Comparison of ENCODE assay signal across 8 cellular contexts in the genomic region with DNA sequence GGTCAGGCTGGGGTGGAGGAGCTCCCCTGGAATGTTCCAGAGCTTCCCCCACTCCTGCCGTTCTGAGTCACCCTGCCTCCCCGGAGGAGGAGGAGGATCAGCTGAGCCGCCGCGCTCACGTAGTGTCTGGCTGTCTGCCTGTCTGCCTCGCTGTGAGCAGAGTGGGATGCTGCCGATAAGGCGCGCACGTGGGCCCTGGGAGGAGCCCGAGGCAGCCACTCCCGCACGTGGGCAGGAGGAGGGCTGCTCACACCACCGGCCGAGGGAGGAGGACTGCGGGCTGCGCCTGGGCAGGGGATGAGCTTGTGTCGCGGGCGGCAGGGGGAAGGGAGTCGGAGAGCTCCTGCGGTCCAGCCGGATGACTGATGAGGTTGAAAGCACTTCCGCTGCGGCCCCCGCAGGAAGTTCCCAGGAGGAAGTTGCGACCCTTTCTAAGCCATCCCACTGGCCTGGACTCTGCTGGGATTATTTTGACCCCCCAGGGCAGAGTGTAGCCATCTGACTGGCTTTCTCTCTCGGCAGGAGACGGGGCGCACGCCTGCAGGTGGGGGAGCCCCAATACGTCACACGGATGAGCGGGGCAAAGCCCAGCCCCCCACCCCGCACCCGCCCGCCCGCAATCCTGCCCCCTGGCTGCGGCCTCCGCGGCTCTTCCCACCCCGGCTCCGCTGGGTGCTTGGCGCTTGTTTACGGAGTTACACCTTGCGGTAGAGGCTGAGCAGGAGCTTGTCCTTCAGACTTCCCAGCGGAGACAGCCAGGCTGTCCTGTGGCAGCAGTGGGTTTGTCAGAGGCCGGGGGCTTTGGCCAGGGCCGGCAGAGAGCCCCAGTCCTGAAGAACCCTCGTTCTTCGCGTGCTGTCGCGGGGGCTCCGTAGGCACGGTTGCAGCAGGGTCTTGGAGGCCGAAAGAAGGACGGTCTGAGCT. TPM values are rescaled to one million over a fixed set of nuclear protein-coding genes. Genes with fewer than 3 reads are reported as not detected.
A peak's percentile ranks its signal among the peaks of the same experiment; 100 is the strongest.
DNase-seq lines count a peak whose midpoint lies in the region; ATAC-seq and TF ChIP-seq lines count a peak whose summit lies in the region.

No MANE protein-coding gene starts in this region.

- H3K4me3 ChIP-seq in HUES6 (ENCODE audit: low read depth, low read length) (peak overlapping the region; percentile 77), fibroblast of the aortic adventitia (ENCODE audit: low read depth, low read length) (peak overlapping the region; percentile 62)

- peak overlapping the region; percentile 80; the same call in 1 of the 2 replicates for H3K27ac ChIP-seq in HUES6 (ENCODE audit: low read depth, low read length)

- intact Hi-C loops in Calu3 (cut with micrococcal nuclease; ENCODE audit: unreplicated experiment), result no loop called here

- H3K9me3 ChIP-seq in HUES6 (ENCODE audit: control insufficient read depth, insufficient read depth, low read depth, low read length), result no peaks in the 10 kb centered on the region

- peak; percentile 77 for DNase-seq in Calu3
- peak; percentile 87 to 91 for DNase-seq in SHP77 (lab: John Stamatoyannopoulos, UW)
- peak; percentile 90 for DNase-seq in activated gamma-delta T cell (lab: John Stamatoyannopoulos, UW)
- DNase-seq in fibroblast of the aortic adventitia (ENCODE audit: low read depth), result peak; percentile 98
- peak; percentile 94 for DNase-seq in natural killer cell treated with Interleukin-12 subunit alpha and Interleukin-12 subunit beta and Interleukin-15 and Interleukin-18, amount 100 ng/mL, for 72 hours (ENCODE audit: low spot score)
- peak; percentile 87 for DNase-seq in stimulated activated naive B cell treated with anti-CD40 and anti-IgM and Interleukin-4, amounts not matched to agents 10 μg/mL and 1 μg/mL and 100 μg/mL, for 72 hours

- peaks cover 6% of the 10 kb centered on the region; the same call in 1 of the 2 replicates for H3K36me3 ChIP-seq in HUES6 (ENCODE audit: control insufficient read depth, insufficient read depth, low read length)

- BruUV-seq in Calu3 (replicated peaks; lab: Mats Ljungman, UMichigan), result no TSS peak

- CTCF ChIA-PET in Calu3 (lab: Charles Lee), result interaction anchor here (0.9 to 2.1 kb wide), 4 partner anchors 10 to 70 kb away, joined by 3 to 19 read pairs (median 6); a partner anchor contains a TSS

- H3K27me3 Mint-ChIP-seq in Calu3 (ENCODE audit: unreplicated experiment), result no peaks in the 10 kb centered on the region
- no peaks in the 10 kb centered on the region for H3K27me3 Mint-ChIP-seq in natural killer cell treated with Interleukin-12 subunit alpha and Interleukin-12 subunit beta and Interleukin-15 and Interleukin-18, amount 100 ng/mL, for 72 hours
- H3K27me3 Mint-ChIP-seq in stimulated activated naive B cell treated with anti-CD40 and anti-IgM and Interleukin-4, amounts not matched to agents 10 μg/mL and 1 μg/mL and 100 μg/mL, for 72 hours, result no peaks in the 10 kb centered on the region

- TF ChIP-seq CTCF in Calu3 (IDR thresholded peaks at IDR 0.05; ENCODE audit: unreplicated experiment), result no peak
- no peak for TF ChIP-seq CTCF in fibroblast of the aortic adventitia (IDR thresholded peaks at IDR 0.05; ENCODE audit: insufficient read depth, low read length)

- no peaks in the 10 kb centered on the region for H3K27me3 ChIP-seq in HUES6 (ENCODE audit: control insufficient read depth, insufficient read depth, low read length)

- peaks cover 17% of the 10 kb centered on the region for H3K4me1 ChIP-seq in HUES6 (ENCODE audit: control insufficient read depth, insufficient read depth, low read length)

- peaks cover 50% of the 10 kb centered on the region for H3K4me1 Mint-ChIP-seq in Calu3 (ENCODE audit: low read depth, unreplicated experiment)
- peaks cover 39 to 50% of the 10 kb centered on the region in 2 donors for H3K4me1 Mint-ChIP-seq in natural killer cell treated with Interleukin-12 subunit alpha and Interleukin-12 subunit beta and Interleukin-15 and Interleukin-18, amount 100 ng/mL, for 72 hours (ENCODE audit: low read depth in 2 of 2)
- peaks cover 54 to 69% of the 10 kb centered on the region in 2 donors for H3K4me1 Mint-ChIP-seq in stimulated activated naive B cell treated with anti-CD40 and anti-IgM and Interleukin-4, amounts not matched to agents 10 μg/mL and 1 μg/mL and 100 μg/mL, for 72 hours

- ATAC-seq in GM21423 (IDR thresholded peaks at IDR 0.05; ENCODE audit: unreplicated experiment), result peak; percentile 68
- peak; percentile 93 to 94 for ATAC-seq in natural killer cell treated with Interleukin-12 subunit alpha and Interleukin-12 subunit beta and Interleukin-15 and Interleukin-18, amount 100 ng/mL, for 72 hours
- ATAC-seq in stimulated activated naive B cell treated with anti-CD40 and anti-IgM and Interleukin-4, amounts not matched to agents 10 μg/mL and 1 μg/mL and 100 μg/mL, for 72 hours (replicated peaks), result peak; percentile 84 to 85

- peak overlapping the region; percentile 90 for H3K9ac ChIP-seq in HUES6 (ENCODE audit: low read length)

- peak overlapping the region; percentile 77 for H3K4me3 Mint-ChIP-seq in Calu3 (ENCODE audit: low read depth, unreplicated experiment)
- peak overlapping the region; percentile 84 for H3K4me3 Mint-ChIP-seq in natural killer cell treated with Interleukin-12 subunit alpha and Interleukin-12 subunit beta and Interleukin-15 and Interleukin-18, amount 100 ng/mL, for 72 hours
- H3K4me3 Mint-ChIP-seq in stimulated activated naive B cell treated with anti-CD40 and anti-IgM and Interleukin-4, amounts not matched to agents 10 μg/mL and 1 μg/mL and 100 μg/mL, for 72 hours, result peak overlapping the region; percentile 90

- H3K27ac Mint-ChIP-seq in Calu3 (ENCODE audit: unreplicated experiment), result peak overlapping the region; percentile 95
- peak overlapping the region; percentile 83 to 90 for H3K27ac Mint-ChIP-seq in natural killer cell treated with Interleukin-12 subunit alpha and Interleukin-12 subunit beta and Interleukin-15 and Interleukin-18, amount 100 ng/mL, for 72 hours
- peak overlapping the region; percentile 95 for H3K27ac Mint-ChIP-seq in stimulated activated naive B cell treated with anti-CD40 and anti-IgM and Interleukin-4, amounts not matched to agents 10 μg/mL and 1 μg/mL and 100 μg/mL, for 72 hours

- no peaks in the 10 kb centered on the region for H3K9me3 Mint-ChIP-seq in Calu3 (ENCODE audit: low read depth, unreplicated experiment)
- no peaks in the 10 kb centered on the region for H3K9me3 Mint-ChIP-seq in natural killer cell treated with Interleukin-12 subunit alpha and Interleukin-12 subunit beta and Interleukin-15 and Interleukin-18, amount 100 ng/mL, for 72 hours
- peaks cover 0 to 3% of the 10 kb centered on the region in 2 donors for H3K9me3 Mint-ChIP-seq in stimulated activated naive B cell treated with anti-CD40 and anti-IgM and Interleukin-4, amounts not matched to agents 10 μg/mL and 1 μg/mL and 100 μg/mL, for 72 hours

- H3K36me3 Mint-ChIP-seq in Calu3 (ENCODE audit: insufficient read depth, unreplicated experiment), result peaks cover 68% of the 10 kb centered on the region
- H3K36me3 Mint-ChIP-seq in natural killer cell treated with Interleukin-12 subunit alpha and Interleukin-12 subunit beta and Interleukin-15 and Interleukin-18, amount 100 ng/mL, for 72 hours, result no peaks in the 10 kb centered on the region
- H3K36me3 Mint-ChIP-seq in stimulated activated naive B cell treated with anti-CD40 and anti-IgM and Interleukin-4, amounts not matched to agents 10 μg/mL and 1 μg/mL and 100 μg/mL, for 72 hours, result peaks cover 10 to 38% of the 10 kb centered on the region in 2 donors

RNA-seq across cellular contexts. Expression of a gene that starts 9.8 kb away (rescaled TPM):
- total RNA-seq in Calu3 (2022), result 202 and 214 TPM in 2 replicates
- total RNA-seq in fibroblast of the aortic adventitia (ENCODE audit: low replicate concordance), result 69.4 and 105 TPM in 2 replicates
- total RNA-seq in natural killer cell treated with Interleukin-12 subunit alpha and Interleukin-12 subunit beta and Interleukin-15 and Interleukin-18, amount 100 ng/mL, for 72 hours, result 100 to 1,000 TPM in 1 of 2 donors, 10 to 100 TPM in 1; 98.1 to 136 TPM

RNA-seq across cellular contexts. Expression of a gene that starts 47.4 kb away (rescaled TPM):
- total RNA-seq in Calu3 (2022) (105 and 116 TPM in 2 replicates), fibroblast of the aortic adventitia (ENCODE audit: low replicate concordance) (5.5 and 32.2 TPM in 2 replicates)
- total RNA-seq in natural killer cell treated with Interleukin-12 subunit alpha and Interleukin-12 subunit beta and Interleukin-15 and Interleukin-18, amount 100 ng/mL, for 72 hours, result 10 to 100 TPM; 15.3 to 15.4 TPM

Comparison
In these comparisons a context has a peak if more than half of its experiments do, and no peak if none do; other contexts are left out.
1. Peak in every context shown above with its lines: DNase-seq, ATAC-seq, H3K4me3 ChIP-seq and H3K27ac ChIP-seq.